Comparison of ENCODE assay signal across 13 cellular contexts in genomic region chr15:63086967-63087366, GRCh38.
"Had no signal": no experiment of that assay in that cellular context is flagged by ENCODE, and none has a peak within 500 bp of the region (broad histone marks: within the 10 kb centered on the region; RNA-seq: fewer than 3 reads in every experiment).

No MANE protein-coding gene starts in this region.

- H3K4me1 ChIP-seq: testis, vagina had no signal

- ATAC-seq: mucosa of descending colon; naive thymus-derived CD8-positive, alpha-beta T cell; stimulated activated naive CD8-positive, alpha-beta T cell treated with anti-CD3 and anti-CD28 coated beads, Interleukin-15, amount 100 ng/mL, for 72 hours had no signal

- H3K27me3 ChIP-seq: testis, vagina had no signal

- H3K9me3 ChIP-seq: mucosa of descending colon, testis, vagina had no signal

- DNase-seq: activated B cell treated with CpG ODN at 0.5 μM for 24 hours; activated CD4-positive, alpha-beta T cell treated with anti-CD3 and anti-CD28 coated beads, Interleukin-2, amount 10 ng/mL, durations not matched to agents 24 days and 14 days; activated naive CD4-positive, alpha-beta T cell; effector memory CD4-positive, alpha-beta T cell; hypothalamus; immature natural killer cell; mucosa of descending colon; naive thymus-derived CD8-positive, alpha-beta T cell; stimulated activated CD4-positive, alpha-beta T cell treated with anti-CD3 and anti-CD28 coated beads, Interleukin-4, amount 100 ng/mL, for 4 hours; stimulated activated naive CD8-positive, alpha-beta T cell treated with anti-CD3 and anti-CD28 coated beads, Interleukin-15, amount 100 ng/mL, for 72 hours; testis had no signal

- H3K4me3 ChIP-seq: lung, mucosa of descending colon, testis, vagina had no signal

- H3K27ac ChIP-seq: testis, vagina had no signal

- H3K36me3 ChIP-seq: vagina had no signal
